Comparison of ENCODE assay signal across 24 cellular contexts in genomic region chr7:124667312-124667711, GRCh38.
DNase-seq lines count a peak whose midpoint lies in the region; FAIRE-seq and TF ChIP-seq lines count a peak whose summit lies in the region.
"Had no signal": no experiment of that assay in that cellular context is flagged by ENCODE, and none has a peak within 500 bp of the region (broad histone marks: within the 10 kb centered on the region; RNA-seq: fewer than 3 reads in every experiment).

No MANE protein-coding gene starts in this region.

- 88% methylated on average over 4 of the region's 4 CpGs for WGBS in mesenchymal stem cell

- H3K27me3 ChIP-seq in bronchial epithelial cell (ENCODE audit: control insufficient read depth, insufficient read depth, low read length) (no peaks in the 10 kb centered on the region), mesenchymal stem cell (ENCODE audit: control insufficient read depth in 1 of 2, insufficient read depth in 1 of 2, low read length in 2 of 2) (no peaks in the 10 kb centered on the region)
- H3K27me3 ChIP-seq: neural progenitor cell, SJSA1, stomach had no signal

- no peak overlapping the region for H3K23ac ChIP-seq in mesenchymal stem cell (ENCODE audit: low read length in 2 of 2)

- H2BK5ac ChIP-seq in mesenchymal stem cell (ENCODE audit: low read depth, low read length, poor library complexity, severe bottlenecking): no peak overlapping the region

- no peak for FAIRE-seq in bronchial epithelial cell (lab: Jason Lieb, UNC)

- no peak overlapping the region for H3K4me3 Mint-ChIP-seq in activated CD4-positive, alpha-beta T cell treated with anti-CD3 and anti-CD28 coated beads, Interleukin-2, amount 10 ng/mL, durations not matched to agents 24 days and 14 days
- H3K4me3 Mint-ChIP-seq: activated CD4-positive, alpha-beta memory T cell treated with anti-CD3 and anti-CD28 coated beads, Interleukin-2, amount 10 ng/mL, durations not matched to agents 7 days and 5 days; CD8-positive, alpha-beta memory T cell; neural progenitor cell; T-helper 2 cell treated with Interferon-gamma antibody and Interleukin-4, amounts not matched to agents 5 μg/mL and 100 μg/mL, for 36 hours; type B pancreatic cell; WTC11 had no signal

- H2BK120ac ChIP-seq in mesenchymal stem cell (ENCODE audit: low read depth, low read length): no peak overlapping the region

- H3K27ac ChIP-seq in mesenchymal stem cell (ENCODE audit: low read length, poor library complexity, severe bottlenecking): peak overlapping the region; percentile 21
- H3K27ac ChIP-seq: neural progenitor cell, SJSA1, stomach had no signal

- H4K91ac ChIP-seq in mesenchymal stem cell (ENCODE audit: low read length): no peak overlapping the region

- no peak overlapping the region for H3K18ac ChIP-seq in mesenchymal stem cell (ENCODE audit: low read depth in 1 of 2, low read length in 2 of 2)

- H3K36me3 ChIP-seq in bronchial epithelial cell (ENCODE audit: control insufficient read depth, insufficient read depth, low read length) (no peaks in the 10 kb centered on the region), mesenchymal stem cell (ENCODE audit: control insufficient read depth in 1 of 2, insufficient read depth in 2 of 2, low read depth in 1 of 2, low read length in 2 of 2) (no peaks in the 10 kb centered on the region)
- H3K36me3 ChIP-seq: neural progenitor cell, SJSA1, stomach had no signal

- no peaks in the 10 kb centered on the region for H3K36me3 Mint-ChIP-seq in activated CD4-positive, alpha-beta T cell treated with anti-CD3 and anti-CD28 coated beads, Interleukin-2, amount 10 ng/mL, durations not matched to agents 24 days and 14 days (ENCODE audit: low read depth)
- H3K36me3 Mint-ChIP-seq: CD8-positive, alpha-beta memory T cell; neural progenitor cell; type B pancreatic cell; WTC11 had no signal

- H3K79me1 ChIP-seq in mesenchymal stem cell (replicated peaks; ENCODE audit: low read length, poor library complexity, severe bottlenecking): no peaks in the 10 kb centered on the region

- H2BK12ac ChIP-seq in mesenchymal stem cell (ENCODE audit: low read length in 2 of 2): no peak overlapping the region

- H2BK15ac ChIP-seq in mesenchymal stem cell (ENCODE audit: low read depth, poor library complexity, severe bottlenecking): no peak overlapping the region

- H3K9me3 ChIP-seq in mesenchymal stem cell (ENCODE audit: control insufficient read depth, low read length): no peaks in the 10 kb centered on the region
- H3K9me3 ChIP-seq: SJSA1, stomach had no signal

- H4K8ac ChIP-seq in mesenchymal stem cell (ENCODE audit: low read length): no peak overlapping the region

- no peaks in the 10 kb centered on the region for H3K4me1 ChIP-seq in mesenchymal stem cell (ENCODE audit: control insufficient read depth, insufficient read depth, low read depth, low read length)
- H3K4me1 ChIP-seq: neural progenitor cell, SJSA1, stomach had no signal

- no peaks in the 10 kb centered on the region for H3K4me1 Mint-ChIP-seq in activated CD4-positive, alpha-beta T cell treated with anti-CD3 and anti-CD28 coated beads, Interleukin-2, amount 10 ng/mL, durations not matched to agents 24 days and 14 days
- H3K4me1 Mint-ChIP-seq: activated CD4-positive, alpha-beta memory T cell treated with anti-CD3 and anti-CD28 coated beads, Interleukin-2, amount 10 ng/mL, durations not matched to agents 7 days and 5 days; CD8-positive, alpha-beta memory T cell; neural progenitor cell had no signal

- no peak overlapping the region for H3K4ac ChIP-seq in mesenchymal stem cell (ENCODE audit: low read depth in 1 of 2, low read length in 2 of 2)

- no peak overlapping the region for H2AK5ac ChIP-seq in mesenchymal stem cell (ENCODE audit: low read length, severe bottlenecking)

- H3K4me2 ChIP-seq in mesenchymal stem cell (ENCODE audit: low read length, poor library complexity, severe bottlenecking): no peak overlapping the region
- H3K4me2 ChIP-seq: neural progenitor cell had no signal

- no peak overlapping the region for H3K27ac Mint-ChIP-seq in activated CD4-positive, alpha-beta T cell treated with anti-CD3 and anti-CD28 coated beads, Interleukin-2, amount 10 ng/mL, durations not matched to agents 24 days and 14 days
- H3K27ac Mint-ChIP-seq: activated CD4-positive, alpha-beta memory T cell treated with anti-CD3 and anti-CD28 coated beads, Interleukin-2, amount 10 ng/mL, durations not matched to agents 7 days and 5 days; CD8-positive, alpha-beta memory T cell; neural progenitor cell; T-helper 2 cell treated with Interferon-gamma antibody and Interleukin-4, amounts not matched to agents 5 μg/mL and 100 μg/mL, for 36 hours; type B pancreatic cell; WTC11 had no signal

- no peaks in the 10 kb centered on the region for H3K9me3 Mint-ChIP-seq in activated CD4-positive, alpha-beta T cell treated with anti-CD3 and anti-CD28 coated beads, Interleukin-2, amount 10 ng/mL, durations not matched to agents 24 days and 14 days
- H3K9me3 Mint-ChIP-seq: activated CD4-positive, alpha-beta memory T cell treated with anti-CD3 and anti-CD28 coated beads, Interleukin-2, amount 10 ng/mL, durations not matched to agents 7 days and 5 days; CD8-positive, alpha-beta memory T cell; neural progenitor cell; T-helper 2 cell treated with Interferon-gamma antibody and Interleukin-4, amounts not matched to agents 5 μg/mL and 100 μg/mL, for 36 hours; type B pancreatic cell; WTC11 had no signal

- no peak overlapping the region for H3K9ac ChIP-seq in mesenchymal stem cell (ENCODE audit: low read length)
- H3K9ac ChIP-seq: neural progenitor cell had no signal

- H3K27me3 Mint-ChIP-seq in activated CD4-positive, alpha-beta T cell treated with anti-CD3 and anti-CD28 coated beads, Interleukin-2, amount 10 ng/mL, durations not matched to agents 24 days and 14 days: no peaks in the 10 kb centered on the region
- H3K27me3 Mint-ChIP-seq: activated CD4-positive, alpha-beta memory T cell treated with anti-CD3 and anti-CD28 coated beads, Interleukin-2, amount 10 ng/mL, durations not matched to agents 7 days and 5 days; CD8-positive, alpha-beta memory T cell; type B pancreatic cell had no signal

- no peak overlapping the region for H3K4me3 ChIP-seq in bronchial epithelial cell (ENCODE audit: low read depth, low read length)
- no peak overlapping the region for H3K4me3 ChIP-seq in mesenchymal stem cell (ENCODE audit: insufficient read depth in 1 of 2, low read depth in 1 of 2, low read length in 2 of 2)
- H3K4me3 ChIP-seq: neural progenitor cell, SJSA1, stomach had no signal

- no peak overlapping the region for H2AFZ ChIP-seq in mesenchymal stem cell (ENCODE audit: low read depth, low read length)
- H2AFZ ChIP-seq: neural progenitor cell had no signal

- intact Hi-C loops in activated CD4-positive, alpha-beta T cell treated with anti-CD3 and anti-CD28 coated beads, Interleukin-2, amount 10 ng/mL, durations not matched to agents 24 days and 14 days (cut with micrococcal nuclease): no loop called here

- no peak for TF ChIP-seq CTCF in bronchial epithelial cell (IDR thresholded peaks at IDR 0.05; ENCODE audit: insufficient read depth, low read length, severe bottlenecking)

- H3K14ac ChIP-seq in mesenchymal stem cell (ENCODE audit: low read length in 2 of 2): no peak overlapping the region

- DNase-seq in EH (ENCODE audit: low read depth) (peak; percentile 4), NCI-H1105 treated with DMSO at 0.1 percent for 48 hours (lab: John Stamatoyannopoulos, UW) (peak; percentile 49), bronchial epithelial cell (ENCODE audit: low read depth) (peak; percentile 17), mesenchymal stem cell (peak; percentile 47), NCI-H1417 treated with DMSO at 0.1 percent for 48 hours (lab: John Stamatoyannopoulos, UW) (no peak), NCI-H128 (lab: John Stamatoyannopoulos, UW; ENCODE audit: unreplicated experiment) (no peak), mesenteric fat pad (ENCODE audit: low spot score) (no peak)
- no peak for DNase-seq in activated CD4-positive, alpha-beta T cell treated with anti-CD3 and anti-CD28 coated beads, Interleukin-2, amount 10 ng/mL, durations not matched to agents 24 days and 14 days
- DNase-seq: activated CD4-positive, alpha-beta memory T cell treated with anti-CD3 and anti-CD28 coated beads, Interleukin-2, amount 10 ng/mL, durations not matched to agents 7 days and 5 days; activated gamma-delta T cell treated with Interleukin-2 at 50 U/mL for 16 hours; activated T-cell treated with anti-CD3 and anti-CD28 coated beads for 4 hours; amniotic stem cell; CD8-positive, alpha-beta memory T cell; DND-41; H7; KG1; NCI-H526 treated with DMSO at 0.1 percent for 48 hours; stimulated activated CD4-positive, alpha-beta T cell treated with anti-CD3 and anti-CD28 coated beads, Interleukin-4, amount 100 ng/mL, for 4 hours; stomach had no signal

Comparison
In these comparisons a context has a peak if more than half of its experiments do, and no peak if none do; other contexts are left out.
1. DNase-seq: peak in EH (single experiment), NCI-H1105 treated with DMSO at 0.1 percent for 48 hours (single experiment), bronchial epithelial cell (single experiment) and mesenchymal stem cell (single experiment); none in NCI-H1417 treated with DMSO at 0.1 percent for 48 hours (single experiment), NCI-H128 (single experiment), activated CD4-positive, alpha-beta T cell treated with anti-CD3 and anti-CD28 coated beads, Interleukin-2, amount 10 ng/mL, durations not matched to agents 24 days and 14 days (single experiment) and mesenteric fat pad (single experiment).